In the genomic region with DNA sequence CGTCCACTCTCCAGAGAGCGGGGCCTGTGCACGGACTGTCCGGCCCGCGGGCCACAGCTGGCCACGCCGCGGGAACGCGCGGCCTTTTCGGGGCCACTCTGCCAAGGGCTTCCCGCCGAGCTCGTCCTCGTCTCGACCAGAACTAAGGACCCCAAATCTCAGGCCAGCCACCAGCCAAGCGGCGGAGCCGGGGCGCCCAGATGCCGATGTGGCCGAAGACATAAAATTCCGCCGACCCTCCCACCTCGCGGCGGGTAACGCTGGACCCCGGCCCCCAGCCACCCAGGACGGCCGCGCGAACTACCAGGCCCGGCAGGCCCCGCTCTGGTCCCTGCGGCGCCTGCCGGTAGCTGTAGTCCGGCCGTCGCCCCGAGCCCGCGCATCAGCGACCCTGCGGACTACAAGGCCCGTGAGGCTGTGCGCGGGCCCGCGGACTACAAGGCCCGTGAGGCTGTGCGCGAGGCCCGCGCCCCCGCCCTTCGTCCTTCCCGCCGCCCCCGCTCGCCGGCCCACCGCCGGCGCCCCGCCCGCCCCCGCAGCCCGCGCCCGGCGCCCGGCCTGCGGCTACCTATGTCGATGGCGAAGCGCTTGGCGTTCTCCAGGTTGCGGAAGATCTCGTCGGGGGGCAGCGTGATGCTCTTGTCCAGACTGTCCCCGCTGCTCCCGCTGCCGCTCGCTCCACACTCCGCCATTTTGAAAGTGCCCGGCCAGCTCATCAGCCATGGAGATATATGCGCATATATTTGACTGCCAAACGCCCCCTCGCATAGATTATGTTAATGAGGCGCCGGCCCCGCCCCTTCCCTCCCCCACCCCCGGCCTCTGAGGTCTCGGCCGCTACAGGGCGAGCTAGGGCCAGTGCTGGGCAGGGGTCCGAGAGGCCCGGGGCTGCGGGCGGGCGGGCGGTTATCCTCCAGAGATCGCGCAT, we compare ENCODE assay signal across 1 cellular context.
TF ChIP-seq lines count a peak whose summit lies in the region.

A gene (minus strand): TSS at position 701 of the 928 bp plus-strand sequence. CDS start 9 bp downstream, at position 692.

TF ChIP-seq in K562, 482 proteins besides CTCF, POLR2A, EP300 and RAD21 (continued from another document):
- TF ChIP-seq, protein P1, sequence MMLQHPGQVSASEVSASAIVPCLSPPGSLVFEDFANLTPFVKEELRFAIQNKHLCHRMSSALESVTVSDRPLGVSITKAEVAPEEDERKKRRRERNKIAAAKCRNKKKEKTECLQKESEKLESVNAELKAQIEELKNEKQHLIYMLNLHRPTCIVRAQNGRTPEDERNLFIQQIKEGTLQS (IDR thresholded peaks at IDR 0.05) = no peak
- TF ChIP-seq, protein P1 (CRISPR knock-in tag; conservative IDR thresholded peaks at IDR 0.05) = no peak
- TF ChIP-seq, protein P2, sequence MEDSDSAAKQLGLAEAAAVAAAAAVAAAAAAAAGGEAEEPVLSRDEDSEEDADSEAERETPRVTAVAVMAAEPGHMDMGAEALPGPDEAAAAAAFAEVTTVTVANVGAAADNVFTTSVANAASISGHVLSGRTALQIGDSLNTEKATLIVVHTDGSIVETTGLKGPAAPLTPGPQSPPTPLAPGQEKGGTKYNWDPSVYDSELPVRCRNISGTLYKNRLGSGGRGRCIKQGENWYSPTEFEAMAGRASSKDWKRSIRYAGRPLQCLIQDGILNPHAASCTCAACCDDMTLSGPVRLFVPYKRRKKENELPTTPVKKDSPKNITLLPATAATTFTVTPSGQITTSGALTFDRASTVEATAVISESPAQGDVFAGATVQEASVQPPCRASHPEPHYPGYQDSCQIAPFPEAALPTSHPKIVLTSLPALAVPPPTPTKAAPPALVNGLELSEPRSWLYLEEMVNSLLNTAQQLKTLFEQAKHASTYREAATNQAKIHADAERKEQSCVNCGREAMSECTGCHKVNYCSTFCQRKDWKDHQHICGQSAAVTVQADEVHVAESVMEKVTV (CRISPR knock-in tag; IDR thresholded peaks at IDR 0.05) = no peak
- TF ChIP-seq ZSCAN29 (IDR thresholded peaks at IDR 0.05) = no peak
- peak; percentile 83 for TF ChIP-seq RBFOX2 (IDR thresholded peaks at IDR 0.05; ENCODE audit: low read depth, low read length)
- TF ChIP-seq SMAD2 (IDR thresholded peaks at IDR 0.05; ENCODE audit: low read depth, low read length) = no peak
- TF ChIP-seq RBM34 (IDR thresholded peaks at IDR 0.05; ENCODE audit: borderline replicate concordance, insufficient read depth, low read length) = no peak
- TF ChIP-seq POLR2G (IDR thresholded peaks at IDR 0.05; ENCODE audit: low read depth, low read length) = peak; percentile 84
- TF ChIP-seq EP400 (IDR thresholded peaks at IDR 0.05) = no peak; the same call in 1 of the 2 replicates
- peak; percentile 72 for TF ChIP-seq ETS2 (tag; IDR thresholded peaks at IDR 0.05; ENCODE audit: borderline replicate concordance, poor library complexity, severe bottlenecking)
- TF ChIP-seq KAT2B (IDR thresholded peaks at IDR 0.05; ENCODE audit: low read depth, low read length) = no peak
- no peak for TF ChIP-seq KDM5B (IDR thresholded peaks at IDR 0.05; ENCODE audit: insufficient replicate concordance, low read depth, low read length)
- TF ChIP-seq, protein P3, sequence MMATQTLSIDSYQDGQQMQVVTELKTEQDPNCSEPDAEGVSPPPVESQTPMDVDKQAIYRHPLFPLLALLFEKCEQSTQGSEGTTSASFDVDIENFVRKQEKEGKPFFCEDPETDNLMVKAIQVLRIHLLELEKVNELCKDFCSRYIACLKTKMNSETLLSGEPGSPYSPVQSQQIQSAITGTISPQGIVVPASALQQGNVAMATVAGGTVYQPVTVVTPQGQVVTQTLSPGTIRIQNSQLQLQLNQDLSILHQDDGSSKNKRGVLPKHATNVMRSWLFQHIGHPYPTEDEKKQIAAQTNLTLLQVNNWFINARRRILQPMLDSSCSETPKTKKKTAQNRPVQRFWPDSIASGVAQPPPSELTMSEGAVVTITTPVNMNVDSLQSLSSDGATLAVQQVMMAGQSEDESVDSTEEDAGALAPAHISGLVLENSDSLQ (IDR thresholded peaks at IDR 0.05) = no peak
- TF ChIP-seq PML (IDR thresholded peaks at IDR 0.05; ENCODE audit: low read length) = peak; percentile 42; the same call in 1 of the 2 replicates
- TF ChIP-seq BRF1 (IDR thresholded peaks at IDR 0.05; ENCODE audit: borderline replicate concordance, extremely low read depth, insufficient read length) = no peak
- peak; percentile 95 for TF ChIP-seq TBP (optimal IDR thresholded peaks at IDR 0.05; ENCODE audit: low read depth, low read length)
- no peak for TF ChIP-seq ZNF316 (IDR thresholded peaks at IDR 0.05)
- peak; percentile 98 for TF ChIP-seq ZNF175 (CRISPR knock-in tag; IDR thresholded peaks at IDR 0.05; ENCODE audit: low read depth)
- TF ChIP-seq ZNF644 (tag; IDR thresholded peaks at IDR 0.05; ENCODE audit: low read depth) = peak; percentile 99
- TF ChIP-seq ZNF408 (CRISPR knock-in tag; IDR thresholded peaks at IDR 0.05; ENCODE audit: low read depth) = no peak
- peak; percentile 66 for TF ChIP-seq SP1 (CRISPR knock-in tag; IDR thresholded peaks at IDR 0.05)
- no peak for TF ChIP-seq SMC3 (conservative IDR thresholded peaks at IDR 0.05; ENCODE audit: insufficient read depth, low read depth, low read length)
- TF ChIP-seq, protein P4, sequence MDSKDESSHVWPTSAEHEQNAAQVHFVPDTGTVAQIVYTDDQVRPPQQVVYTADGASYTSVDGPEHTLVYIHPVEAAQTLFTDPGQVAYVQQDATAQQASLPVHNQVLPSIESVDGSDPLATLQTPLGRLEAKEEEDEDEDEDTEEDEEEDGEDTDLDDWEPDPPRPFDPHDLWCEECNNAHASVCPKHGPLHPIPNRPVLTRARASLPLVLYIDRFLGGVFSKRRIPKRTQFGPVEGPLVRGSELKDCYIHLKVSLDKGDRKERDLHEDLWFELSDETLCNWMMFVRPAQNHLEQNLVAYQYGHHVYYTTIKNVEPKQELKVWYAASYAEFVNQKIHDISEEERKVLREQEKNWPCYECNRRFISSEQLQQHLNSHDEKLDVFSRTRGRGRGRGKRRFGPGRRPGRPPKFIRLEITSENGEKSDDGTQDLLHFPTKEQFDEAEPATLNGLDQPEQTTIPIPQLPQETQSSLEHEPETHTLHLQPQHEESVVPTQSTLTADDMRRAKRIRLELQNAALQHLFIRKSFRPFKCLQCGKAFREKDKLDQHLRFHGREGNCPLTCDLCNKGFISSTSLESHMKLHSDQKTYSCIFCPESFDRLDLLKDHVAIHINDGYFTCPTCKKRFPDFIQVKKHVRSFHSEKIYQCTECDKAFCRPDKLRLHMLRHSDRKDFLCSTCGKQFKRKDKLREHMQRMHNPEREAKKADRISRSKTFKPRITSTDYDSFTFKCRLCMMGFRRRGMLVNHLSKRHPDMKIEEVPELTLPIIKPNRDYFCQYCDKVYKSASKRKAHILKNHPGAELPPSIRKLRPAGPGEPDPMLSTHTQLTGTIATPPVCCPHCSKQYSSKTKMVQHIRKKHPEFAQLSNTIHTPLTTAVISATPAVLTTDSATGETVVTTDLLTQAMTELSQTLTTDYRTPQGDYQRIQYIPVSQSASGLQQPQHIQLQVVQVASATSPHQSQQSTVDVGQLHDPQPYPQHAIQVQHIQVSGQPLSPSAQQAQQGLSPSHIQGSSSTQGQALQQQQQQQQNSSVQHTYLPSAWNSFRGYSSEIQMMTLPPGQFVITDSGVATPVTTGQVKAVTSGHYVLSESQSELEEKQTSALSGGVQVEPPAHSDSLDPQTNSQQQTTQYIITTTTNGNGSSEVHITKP (IDR thresholded peaks at IDR 0.05; ENCODE audit: partially characterized antibody) = no peak
- TF ChIP-seq, protein P5, sequence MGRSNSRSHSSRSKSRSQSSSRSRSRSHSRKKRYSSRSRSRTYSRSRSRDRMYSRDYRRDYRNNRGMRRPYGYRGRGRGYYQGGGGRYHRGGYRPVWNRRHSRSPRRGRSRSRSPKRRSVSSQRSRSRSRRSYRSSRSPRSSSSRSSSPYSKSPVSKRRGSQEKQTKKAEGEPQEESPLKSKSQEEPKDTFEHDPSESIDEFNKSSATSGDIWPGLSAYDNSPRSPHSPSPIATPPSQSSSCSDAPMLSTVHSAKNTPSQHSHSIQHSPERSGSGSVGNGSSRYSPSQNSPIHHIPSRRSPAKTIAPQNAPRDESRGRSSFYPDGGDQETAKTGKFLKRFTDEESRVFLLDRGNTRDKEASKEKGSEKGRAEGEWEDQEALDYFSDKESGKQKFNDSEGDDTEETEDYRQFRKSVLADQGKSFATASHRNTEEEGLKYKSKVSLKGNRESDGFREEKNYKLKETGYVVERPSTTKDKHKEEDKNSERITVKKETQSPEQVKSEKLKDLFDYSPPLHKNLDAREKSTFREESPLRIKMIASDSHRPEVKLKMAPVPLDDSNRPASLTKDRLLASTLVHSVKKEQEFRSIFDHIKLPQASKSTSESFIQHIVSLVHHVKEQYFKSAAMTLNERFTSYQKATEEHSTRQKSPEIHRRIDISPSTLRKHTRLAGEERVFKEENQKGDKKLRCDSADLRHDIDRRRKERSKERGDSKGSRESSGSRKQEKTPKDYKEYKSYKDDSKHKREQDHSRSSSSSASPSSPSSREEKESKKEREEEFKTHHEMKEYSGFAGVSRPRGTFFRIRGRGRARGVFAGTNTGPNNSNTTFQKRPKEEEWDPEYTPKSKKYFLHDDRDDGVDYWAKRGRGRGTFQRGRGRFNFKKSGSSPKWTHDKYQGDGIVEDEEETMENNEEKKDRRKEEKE (IDR thresholded peaks at IDR 0.05; ENCODE audit: borderline replicate concordance in 1 of 2, control insufficient read depth in 1 of 2, low read depth in 2 of 2, low read length in 1 of 2) = 0 out of 4 replicates have a peak, but pooled peaks of 1 of the 2 experiments have one; percentile 68
- no peak for TF ChIP-seq FOXK2 (conservative IDR thresholded peaks at IDR 0.05 in 1 of 2, IDR thresholded peaks at IDR 0.05 in 1 of 2; ENCODE audit: low read depth in 2 of 2)
- TF ChIP-seq ASH1L (IDR thresholded peaks at IDR 0.05; ENCODE audit: borderline replicate concordance, low read depth, partially characterized antibody) = no peak
- TF ChIP-seq, protein P6, sequence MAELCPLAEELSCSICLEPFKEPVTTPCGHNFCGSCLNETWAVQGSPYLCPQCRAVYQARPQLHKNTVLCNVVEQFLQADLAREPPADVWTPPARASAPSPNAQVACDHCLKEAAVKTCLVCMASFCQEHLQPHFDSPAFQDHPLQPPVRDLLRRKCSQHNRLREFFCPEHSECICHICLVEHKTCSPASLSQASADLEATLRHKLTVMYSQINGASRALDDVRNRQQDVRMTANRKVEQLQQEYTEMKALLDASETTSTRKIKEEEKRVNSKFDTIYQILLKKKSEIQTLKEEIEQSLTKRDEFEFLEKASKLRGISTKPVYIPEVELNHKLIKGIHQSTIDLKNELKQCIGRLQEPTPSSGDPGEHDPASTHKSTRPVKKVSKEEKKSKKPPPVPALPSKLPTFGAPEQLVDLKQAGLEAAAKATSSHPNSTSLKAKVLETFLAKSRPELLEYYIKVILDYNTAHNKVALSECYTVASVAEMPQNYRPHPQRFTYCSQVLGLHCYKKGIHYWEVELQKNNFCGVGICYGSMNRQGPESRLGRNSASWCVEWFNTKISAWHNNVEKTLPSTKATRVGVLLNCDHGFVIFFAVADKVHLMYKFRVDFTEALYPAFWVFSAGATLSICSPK (IDR thresholded peaks at IDR 0.05; ENCODE audit: borderline replicate concordance) = no peak
- TF ChIP-seq ZNF780A (CRISPR knock-in tag; IDR thresholded peaks at IDR 0.05) = no peak
- TF ChIP-seq ZC3H4 (CRISPR knock-in tag; IDR thresholded peaks at IDR 0.05; ENCODE audit: borderline replicate concordance) = no peak
- no peak for TF ChIP-seq NCOA6 (IDR thresholded peaks at IDR 0.05)
- no peak for TF ChIP-seq CREBBP (IDR thresholded peaks at IDR 0.05; ENCODE audit: low read depth, low read length)
- peak; percentile 95 for TF ChIP-seq ZNF583 (CRISPR knock-in tag; IDR thresholded peaks at IDR 0.05)
- peak; percentile 65 for TF ChIP-seq SIN3B (IDR thresholded peaks at IDR 0.05; ENCODE audit: low read depth)
- TF ChIP-seq, protein P7, sequence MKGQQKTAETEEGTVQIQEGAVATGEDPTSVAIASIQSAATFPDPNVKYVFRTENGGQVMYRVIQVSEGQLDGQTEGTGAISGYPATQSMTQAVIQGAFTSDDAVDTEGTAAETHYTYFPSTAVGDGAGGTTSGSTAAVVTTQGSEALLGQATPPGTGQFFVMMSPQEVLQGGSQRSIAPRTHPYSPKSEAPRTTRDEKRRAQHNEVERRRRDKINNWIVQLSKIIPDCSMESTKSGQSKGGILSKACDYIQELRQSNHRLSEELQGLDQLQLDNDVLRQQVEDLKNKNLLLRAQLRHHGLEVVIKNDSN (CRISPR knock-in tag; IDR thresholded peaks at IDR 0.05) = no peak
- TF ChIP-seq, protein P8, sequence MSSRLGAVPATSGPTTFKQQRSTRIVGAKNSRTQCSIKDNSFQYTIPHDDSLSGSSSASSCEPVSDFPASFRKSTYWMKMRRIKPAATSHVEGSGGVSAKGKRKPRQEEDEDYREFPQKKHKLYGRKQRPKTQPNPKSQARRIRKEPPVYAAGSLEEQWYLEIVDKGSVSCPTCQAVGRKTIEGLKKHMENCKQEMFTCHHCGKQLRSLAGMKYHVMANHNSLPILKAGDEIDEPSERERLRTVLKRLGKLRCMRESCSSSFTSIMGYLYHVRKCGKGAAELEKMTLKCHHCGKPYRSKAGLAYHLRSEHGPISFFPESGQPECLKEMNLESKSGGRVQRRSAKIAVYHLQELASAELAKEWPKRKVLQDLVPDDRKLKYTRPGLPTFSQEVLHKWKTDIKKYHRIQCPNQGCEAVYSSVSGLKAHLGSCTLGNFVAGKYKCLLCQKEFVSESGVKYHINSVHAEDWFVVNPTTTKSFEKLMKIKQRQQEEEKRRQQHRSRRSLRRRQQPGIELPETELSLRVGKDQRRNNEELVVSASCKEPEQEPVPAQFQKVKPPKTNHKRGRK (tag; IDR thresholded peaks at IDR 0.05) = no peak
- TF ChIP-seq PCBP1 (IDR thresholded peaks at IDR 0.05; ENCODE audit: low read depth, low read length, poor library complexity, severe bottlenecking) = peak; percentile 77
- TF ChIP-seq TAF7 (tag; IDR thresholded peaks at IDR 0.05) = peak; percentile 39; the same call in 1 of the 2 replicates
- no peak for TF ChIP-seq HNRNPH1 (optimal IDR thresholded peaks at IDR 0.05; ENCODE audit: low read depth, low read length)
- no peak for TF ChIP-seq MYBL2 (IDR thresholded peaks at IDR 0.05; ENCODE audit: low read depth)
- TF ChIP-seq MYBL2 (CRISPR knock-in tag; IDR thresholded peaks at IDR 0.05; ENCODE audit: borderline replicate concordance) = no peak
- no peak for TF ChIP-seq PHF21A (IDR thresholded peaks at IDR 0.05; ENCODE audit: borderline replicate concordance, low read depth)
- TF ChIP-seq TAF15 (IDR thresholded peaks at IDR 0.05; ENCODE audit: low read depth, low read length) = no peak
- no peak for TF ChIP-seq ELF4 (CRISPR knock-in tag; IDR thresholded peaks at IDR 0.05)
- TF ChIP-seq HDAC6 (IDR thresholded peaks at IDR 0.05; ENCODE audit: low read depth, low read length) = no peak
- no peak for TF ChIP-seq SRSF1 (IDR thresholded peaks at IDR 0.05; ENCODE audit: low read depth, low read length)
